12 cellular contexts compared by ENCODE assay signal in the genomic region with DNA sequence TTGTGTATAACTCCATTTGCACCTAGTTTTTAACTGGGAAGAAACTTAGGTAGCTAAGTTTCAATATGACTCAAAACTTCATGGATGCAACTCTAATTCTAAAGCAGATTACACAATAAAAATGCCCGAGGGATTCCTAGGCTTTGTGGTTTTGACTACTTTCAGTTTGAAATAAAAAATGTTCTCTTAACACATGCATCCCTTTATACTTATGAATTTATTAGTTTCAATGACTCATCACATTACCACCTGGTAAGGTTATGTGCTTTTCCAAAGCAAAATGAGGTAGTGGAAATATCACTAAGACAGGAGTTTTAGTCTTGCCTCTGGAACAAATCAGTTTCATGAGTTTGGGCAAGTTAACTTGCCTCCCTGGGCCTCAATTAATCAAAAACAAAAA.
DNase-seq lines count a peak whose midpoint lies in the region; ATAC-seq and TF ChIP-seq lines count a peak whose summit lies in the region.
"Had no signal": no experiment of that assay in that cellular context is flagged by ENCODE, and none has a peak within 500 bp of the region (broad histone marks: within the 10 kb centered on the region; RNA-seq: fewer than 3 reads in every experiment).

No MANE protein-coding gene starts in this region.

- no peak overlapping the region for H2AFZ ChIP-seq in fibroblast of lung (ENCODE audit: low read length)

- H3K9me3 Mint-ChIP-seq in type B pancreatic cell: no peaks in the 10 kb centered on the region
- H3K9me3 Mint-ChIP-seq in activated T-helper 17 cell treated with anti-CD3 and anti-CD28 coated beads, Interleukin-2, amount 50 U/mL, for 72 hours: no peaks in the 10 kb centered on the region

- no peak overlapping the region for H3K4me3 Mint-ChIP-seq in type B pancreatic cell
- no peak overlapping the region for H3K4me3 Mint-ChIP-seq in activated T-helper 17 cell treated with anti-CD3 and anti-CD28 coated beads, Interleukin-2, amount 50 U/mL, for 72 hours

- no peaks in the 10 kb centered on the region for H3K36me3 ChIP-seq in fibroblast of lung (ENCODE audit: control insufficient read depth, insufficient read depth, low read length)

- no peaks in the 10 kb centered on the region for H3K27me3 ChIP-seq in fibroblast of lung (ENCODE audit: control insufficient read depth, insufficient read depth, low read length)

- in situ Hi-C loops in SK-MEL-5 (cut with HindIII; ENCODE audit: low pct_unique_long_range_greater_than_20kb, low sequenced_read_pairs): no loop called here

- no peaks in the 10 kb centered on the region for H4K20me1 ChIP-seq in fibroblast of lung (ENCODE audit: control insufficient read depth, extremely low read depth, insufficient read depth, low read length)

- H3K79me2 ChIP-seq in fibroblast of lung (ENCODE audit: control insufficient read depth, insufficient read depth, low read length): no peaks in the 10 kb centered on the region

- H3K4me1 ChIP-seq in fibroblast of lung (ENCODE audit: control insufficient read depth, extremely low read depth, insufficient read depth, low read length): no peaks in the 10 kb centered on the region

- no peak overlapping the region for H3K27ac ChIP-seq in fibroblast of lung (ENCODE audit: insufficient read depth, low read length)

- H3K9ac ChIP-seq in fibroblast of lung (ENCODE audit: insufficient read depth, low read length): no peak overlapping the region

- H3K4me3 ChIP-seq in fibroblast of lung (replicated peaks in 1 of 4; ENCODE audit: control extremely low read depth in 1 of 4, insufficient read depth in 1 of 4, low read depth in 3 of 4, low read length in 4 of 4) (no peak overlapping the region), retinal pigment epithelial cell (ENCODE audit: low read length) (no peak overlapping the region)

- no peaks in the 10 kb centered on the region for H3K4me1 Mint-ChIP-seq in type B pancreatic cell (ENCODE audit: unreplicated experiment)
- no peaks in the 10 kb centered on the region for H3K4me1 Mint-ChIP-seq in activated T-helper 17 cell treated with anti-CD3 and anti-CD28 coated beads, Interleukin-2, amount 50 U/mL, for 72 hours

- TF ChIP-seq CTCF in fibroblast of lung (conservative IDR thresholded peaks at IDR 0.05 in 1 of 2, IDR thresholded peaks at IDR 0.05 in 1 of 2; ENCODE audit: low read depth in 1 of 2, low read length in 2 of 2) (no peak), retinal pigment epithelial cell (conservative IDR thresholded peaks at IDR 0.05; ENCODE audit: low read depth, low read length) (no peak), type B pancreatic cell (conservative IDR thresholded peaks at IDR 0.05) (no peak)

- no peaks in the 10 kb centered on the region for H3K27me3 Mint-ChIP-seq in type B pancreatic cell
- H3K27me3 Mint-ChIP-seq in activated T-helper 17 cell treated with anti-CD3 and anti-CD28 coated beads, Interleukin-2, amount 50 U/mL, for 72 hours: no peaks in the 10 kb centered on the region

- peak; percentile 52 for DNase-seq in GM04504 (ENCODE audit: low read depth)
- peak; percentile 62 for DNase-seq in SK-MEL-5 (ENCODE audit: low read depth, low spot score)
- DNase-seq in fibroblast of lung (ENCODE audit: low read depth in 2 of 2): peak; percentile 51 to 87
- peak; percentile 32 for DNase-seq in retinal pigment epithelial cell (ENCODE audit: low read depth)
- no peak for DNase-seq in type B pancreatic cell (ENCODE audit: extremely low spot score, unreplicated experiment)
- no peak for DNase-seq in NCI-H2227 treated with DMSO at 0.1 percent for 48 hours (lab: John Stamatoyannopoulos, UW)
- DNase-seq: anterior cingulate cortex, head of caudate nucleus, NCI-H510A treated with DMSO at 0.1 percent for 48 hours, T-helper 2 cell had no signal

- no peak overlapping the region for H3K27ac Mint-ChIP-seq in type B pancreatic cell
- H3K27ac Mint-ChIP-seq in activated T-helper 17 cell treated with anti-CD3 and anti-CD28 coated beads, Interleukin-2, amount 50 U/mL, for 72 hours: no peak overlapping the region

- no peak overlapping the region for H3K4me2 ChIP-seq in fibroblast of lung (ENCODE audit: extremely low read depth, insufficient read depth, low read length)

- H3K9me3 ChIP-seq in fibroblast of lung (ENCODE audit: control insufficient read depth, insufficient read depth, low read depth, low read length): no peaks in the 10 kb centered on the region

- H3K36me3 Mint-ChIP-seq in type B pancreatic cell: no peaks in the 10 kb centered on the region
- no peaks in the 10 kb centered on the region for H3K36me3 Mint-ChIP-seq in activated T-helper 17 cell treated with anti-CD3 and anti-CD28 coated beads, Interleukin-2, amount 50 U/mL, for 72 hours (ENCODE audit: low read depth)

- no peak for ATAC-seq in HG02798 (IDR thresholded peaks at IDR 0.05; ENCODE audit: poor library complexity, unreplicated experiment)
- ATAC-seq in activated T-helper 17 cell treated with anti-CD3 and anti-CD28 coated beads, Interleukin-2, amount 50 U/mL, for 72 hours (replicated peaks): no peak

Comparison
In these comparisons a context has a peak if more than half of its experiments do, and no peak if none do; other contexts are left out.
1. DNase-seq: peak in GM04504 (single experiment), SK-MEL-5 (single experiment), fibroblast of lung (2 of 2) and retinal pigment epithelial cell (single experiment); none in type B pancreatic cell (single experiment) and NCI-H2227 treated with DMSO at 0.1 percent for 48 hours (single experiment).